ENCODE assay signal across 20 cellular contexts in the genomic region with DNA sequence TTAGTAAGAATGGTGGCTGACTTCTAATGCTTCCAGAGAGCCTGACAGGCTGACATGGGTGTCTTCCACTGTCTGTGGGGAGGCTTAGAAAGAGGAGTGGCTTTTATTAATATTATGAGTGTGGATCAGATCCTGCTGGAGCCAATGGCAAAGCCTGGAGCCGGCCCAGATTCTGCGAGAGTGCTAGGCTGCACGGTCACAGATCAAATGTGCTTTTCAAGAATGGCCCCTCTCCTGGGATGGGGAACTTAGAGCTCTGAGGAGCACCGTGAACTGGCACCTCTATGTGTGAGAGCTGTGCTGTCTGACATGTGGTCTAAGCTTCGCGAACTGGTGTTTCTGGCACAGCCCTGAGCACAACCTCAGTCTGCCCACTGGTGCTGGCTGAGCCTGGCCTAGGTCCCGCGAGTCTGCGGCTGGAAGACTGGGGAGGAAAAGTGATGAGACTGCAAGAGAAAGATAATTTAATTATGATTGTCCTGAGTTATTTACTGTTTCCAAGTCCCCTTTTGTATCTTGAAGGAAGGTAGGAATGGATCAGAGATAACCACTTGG.
DNase-seq lines count a peak whose midpoint lies in the region; ATAC-seq, FAIRE-seq and TF ChIP-seq lines count a peak whose summit lies in the region.
"Had no signal": no experiment of that assay in that cellular context is flagged by ENCODE, and none has a peak within 500 bp of the region (broad histone marks: within the 10 kb centered on the region; RNA-seq: fewer than 3 reads in every experiment).

No MANE protein-coding gene starts in this region.

- DNase-seq in left ventricle myocardium inferior, result no peak
- DNase-seq in left ventricle myocardium superior, result no peak
- no peak for DNase-seq in RWPE1 (ENCODE audit: low spot score)
- no peak for DNase-seq in nephron progenitor cell
- no peak for DNase-seq in upper lobe of right lung
- no peak for DNase-seq in NCI-H82 (lab: John Stamatoyannopoulos, UW)
- DNase-seq in HTR-8/SVneo (ENCODE audit: insufficient read length, low spot score), result no peak
- DNase-seq: DMS79, IMR-90, NCI-H1417 treated with DMSO at 0.1 percent for 48 hours, NCI-H187 treated with DMSO at 0.1 percent for 48 hours, NCI-H345, NCI-H524 treated with DMSO at 0.1 percent for 48 hours, PC-3 had no signal

- TF ChIP-seq CTCF in left ventricle myocardium inferior (IDR thresholded peaks at IDR 0.05; ENCODE audit: borderline replicate concordance) (no peak), RWPE1 (conservative IDR thresholded peaks at IDR 0.05; ENCODE audit: low read depth) (no peak), nephron progenitor cell (IDR thresholded peaks at IDR 0.05) (no peak), upper lobe of right lung (IDR thresholded peaks at IDR 0.05) (no peak)

- peaks cover 8% of the 10 kb centered on the region for H3K36me3 ChIP-seq in left ventricle myocardium inferior
- no peaks in the 10 kb centered on the region for H3K36me3 ChIP-seq in upper lobe of right lung

- H3K4me1 ChIP-seq in left ventricle myocardium inferior, result peaks cover 57% of the 10 kb centered on the region
- H3K4me1 ChIP-seq in upper lobe of right lung, result peaks cover 15% of the 10 kb centered on the region

- no peak for FAIRE-seq in HTR-8/SVneo (lab: Jason Lieb, UNC)
- FAIRE-seq: A204.1, GM12892 had no signal

- peaks cover 68% of the 10 kb centered on the region for H3K4me1 Mint-ChIP-seq in nephron progenitor cell

- CTCF ChIA-PET in RWPE1 (lab: Yijun Ruan, JAX), result interaction anchor here (0.6 kb wide), 1 partner anchor 11 kb away, joined by 3 read pairs; no protein-coding TSS in a partner anchor

- POLR2A ChIA-PET in RWPE1 (lab: Yijun Ruan, JAX; ENCODE audit: low non-redundant PET), result no interaction called here

- H3K27me3 Mint-ChIP-seq in nephron progenitor cell (ENCODE audit: low read depth, poor library complexity), result peaks cover 2% of the 10 kb centered on the region

- peaks cover 17% of the 10 kb centered on the region for H3K36me3 Mint-ChIP-seq in nephron progenitor cell (ENCODE audit: low read depth)

- no peak overlapping the region for H3K4me3 Mint-ChIP-seq in nephron progenitor cell

- H3K27ac ChIP-seq in left ventricle myocardium inferior (replicated peaks), result peak overlapping the region; percentile 75
- H3K27ac ChIP-seq in RWPE1, result peak overlapping the region; percentile 40
- no peak overlapping the region for H3K27ac ChIP-seq in upper lobe of right lung
- H3K27ac ChIP-seq: C4-2B, HL-60, SJSA1 had no signal

- no peak for ATAC-seq in left ventricle myocardium superior
- ATAC-seq in upper lobe of right lung, result peak; percentile 21
- ATAC-seq in GM21737 (IDR thresholded peaks at IDR 0.05; ENCODE audit: unreplicated experiment), result no peak
- ATAC-seq: PC-3 had no signal

- H3K9me3 ChIP-seq in left ventricle myocardium inferior (replicated peaks) (peaks cover 5% of the 10 kb centered on the region), upper lobe of right lung (no peaks in the 10 kb centered on the region)

- peak overlapping the region; percentile 64 for H3K27ac Mint-ChIP-seq in nephron progenitor cell

- peaks cover 16% of the 10 kb centered on the region for H3K9me3 Mint-ChIP-seq in nephron progenitor cell

- H3K4me3 ChIP-seq in left ventricle myocardium inferior (no peak overlapping the region), upper lobe of right lung (no peak overlapping the region)
- H3K4me3 ChIP-seq: SJSA1 had no signal

- intact Hi-C loops in left ventricle myocardium inferior (cut with micrococcal nuclease), result no loop called here
- intact Hi-C loops in left ventricle myocardium superior (cut with micrococcal nuclease), result no loop called here
- intact Hi-C loops in upper lobe of right lung (cut with DNase I), result no loop called here

- H3K27me3 ChIP-seq in left ventricle myocardium inferior (ENCODE audit: low read depth) (no peaks in the 10 kb centered on the region), upper lobe of right lung (no peaks in the 10 kb centered on the region)
- H3K27me3 ChIP-seq: SJSA1 had no signal
